37 cellular contexts compared by ENCODE assay signal in the genomic region with DNA sequence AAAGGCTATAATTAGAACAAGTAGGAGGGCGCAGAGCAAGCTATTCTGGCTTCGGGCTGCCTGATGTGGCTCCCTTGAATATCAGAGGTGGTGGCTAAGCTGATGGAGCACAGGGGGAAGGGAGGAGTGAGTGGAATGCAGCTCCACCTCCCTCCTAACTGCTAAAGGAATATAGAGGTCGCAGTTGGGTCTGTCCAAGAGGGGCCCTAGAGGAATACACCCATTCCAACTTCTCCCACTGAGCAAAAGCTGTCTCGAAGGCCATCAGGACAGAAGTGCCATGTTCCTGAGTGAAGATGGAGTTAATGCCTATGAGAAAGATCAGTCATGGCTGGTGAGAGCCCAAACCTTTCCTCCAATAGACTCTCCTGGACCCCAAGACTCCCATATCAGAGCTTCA. TPM values are rescaled to one million over a fixed set of nuclear protein-coding genes. Genes with fewer than 3 reads are reported as not detected.
"Had no signal": no experiment of that assay in that cellular context is flagged by ENCODE, and none has a peak within 500 bp of the region (broad histone marks: within the 10 kb centered on the region; RNA-seq: fewer than 3 reads in every experiment).

No MANE protein-coding gene starts in this region.

- H3K9me3 Mint-ChIP-seq: activated CD4-positive, alpha-beta T cell treated with anti-CD3 and anti-CD28 coated beads, Interleukin-2, amount 10 ng/mL, durations not matched to agents 24 days and 14 days; activated CD8-positive, alpha-beta T cell treated with anti-CD3 and anti-CD28 coated beads for 36 hours; activated naive CD4-positive, alpha-beta T cell treated with anti-CD3 and anti-CD28 coated beads for 36 hours; activated naive CD8-positive, alpha-beta T cell treated with anti-CD3 and anti-CD28 coated beads for 36 hours; activated T-cell treated with anti-CD3 and anti-CD28 coated beads, Interleukin-2, amount 50 U/mL, for 4 hours; activated T-helper 1 cell treated with anti-CD3 and anti-CD28 coated beads, Interleukin-12 subunit alpha, Interleukin-12 subunit beta, Interleukin-2, Interleukin-4 antibody, amounts not matched to agents 30 ng/mL and 10 ng/mL and 1 ng/mL, durations not matched to agents 14 hours and 24 hours and 36 hours; T-helper 1 cell treated with Interleukin-12 subunit alpha and Interleukin-12 subunit beta and Interleukin-4 antibody, amounts not matched to agents 30 μg/mL and 1 μg/mL, for 36 hours; T-helper 2 cell treated with Interferon-gamma antibody and Interleukin-4, amounts not matched to agents 5 μg/mL and 100 μg/mL, for 36 hours had no signal

- H3K4me1 ChIP-seq: adrenal gland, body of pancreas, breast epithelium had no signal

- H3K4me3 Mint-ChIP-seq: activated B cell treated with CpG ODN at 0.5 μM for 24 hours; activated CD4-positive, alpha-beta memory T cell treated with anti-CD3 and anti-CD28 coated beads for 36 hours; activated CD4-positive, alpha-beta T cell treated with anti-CD3 and anti-CD28 coated beads, Interleukin-2, amount 10 ng/mL, durations not matched to agents 24 days and 14 days; activated CD8-positive, alpha-beta T cell treated with anti-CD3 and anti-CD28 coated beads for 36 hours; activated naive CD4-positive, alpha-beta T cell treated with anti-CD3 and anti-CD28 coated beads for 36 hours; activated naive CD8-positive, alpha-beta T cell treated with anti-CD3 and anti-CD28 coated beads for 36 hours; activated T-cell treated with anti-CD3 and anti-CD28 coated beads, Interleukin-2, amount 50 U/mL, for 4 hours; activated T-cell treated with anti-CD3 and anti-CD28 coated beads, Interleukin-2, amount 50 U/mL, for 72 hours; activated T-helper 1 cell treated with anti-CD3 and anti-CD28 coated beads, Interleukin-12 subunit alpha, Interleukin-12 subunit beta, Interleukin-2, Interleukin-4 antibody, amounts not matched to agents 30 ng/mL and 10 ng/mL and 1 ng/mL, durations not matched to agents 14 hours and 24 hours and 36 hours; activated T-helper 17 cell treated with anti-CD3 and anti-CD28 coated beads, Interleukin-2, amount 50 U/mL, for 72 hours; T-helper 1 cell treated with Interleukin-12 subunit alpha and Interleukin-12 subunit beta and Interleukin-4 antibody, amounts not matched to agents 30 μg/mL and 1 μg/mL, for 36 hours; T-helper 2 cell treated with Interferon-gamma antibody and Interleukin-4, amounts not matched to agents 5 μg/mL and 100 μg/mL, for 36 hours had no signal

- H3K27ac ChIP-seq: adrenal gland, body of pancreas, brain microvascular endothelial cell, breast epithelium, VCaP had no signal

- H3K27ac Mint-ChIP-seq: activated B cell treated with CpG ODN at 0.5 μM for 24 hours; activated CD4-positive, alpha-beta memory T cell treated with anti-CD3 and anti-CD28 coated beads for 36 hours; activated CD4-positive, alpha-beta T cell treated with anti-CD3 and anti-CD28 coated beads, Interleukin-2, amount 10 ng/mL, durations not matched to agents 24 days and 14 days; activated CD8-positive, alpha-beta T cell treated with anti-CD3 and anti-CD28 coated beads for 36 hours; activated naive CD4-positive, alpha-beta T cell treated with anti-CD3 and anti-CD28 coated beads for 36 hours; activated naive CD4-positive, alpha-beta T cell treated with anti-CD3 and anti-CD28 coated beads, Interleukin-2, amount 50 U/mL, for 72 hours; activated naive CD8-positive, alpha-beta T cell treated with anti-CD3 and anti-CD28 coated beads for 36 hours; activated T-cell treated with anti-CD3 and anti-CD28 coated beads, Interleukin-2, amount 50 U/mL, for 72 hours; activated T-helper 1 cell treated with anti-CD3 and anti-CD28 coated beads, Interleukin-12 subunit alpha, Interleukin-12 subunit beta, Interleukin-2, Interleukin-4 antibody, amounts not matched to agents 30 ng/mL and 10 ng/mL and 1 ng/mL, durations not matched to agents 14 hours and 24 hours and 36 hours; activated T-helper 17 cell treated with anti-CD3 and anti-CD28 coated beads, Interleukin-2, amount 50 U/mL, for 72 hours; T-helper 1 cell treated with Interleukin-12 subunit alpha and Interleukin-12 subunit beta and Interleukin-4 antibody, amounts not matched to agents 30 μg/mL and 1 μg/mL, for 36 hours; T-helper 2 cell treated with Interferon-gamma antibody and Interleukin-4, amounts not matched to agents 5 μg/mL and 100 μg/mL, for 36 hours had no signal

- H3K27me3 Mint-ChIP-seq: activated CD4-positive, alpha-beta memory T cell treated with anti-CD3 and anti-CD28 coated beads for 36 hours; activated CD4-positive, alpha-beta T cell treated with anti-CD3 and anti-CD28 coated beads, Interleukin-2, amount 10 ng/mL, durations not matched to agents 24 days and 14 days; activated CD8-positive, alpha-beta T cell treated with anti-CD3 and anti-CD28 coated beads for 36 hours; activated naive CD8-positive, alpha-beta T cell treated with anti-CD3 and anti-CD28 coated beads for 36 hours had no signal

- H3K27me3 ChIP-seq: adrenal gland, body of pancreas, brain microvascular endothelial cell, breast epithelium had no signal

- ATAC-seq: activated CD8-positive, alpha-beta T cell treated with anti-CD3 and anti-CD28 coated beads for 36 hours; activated naive CD4-positive, alpha-beta T cell treated with anti-CD3 and anti-CD28 coated beads, Interleukin-2, amount 50 U/mL, for 72 hours; activated T-cell treated with anti-CD3 and anti-CD28 coated beads, Interleukin-2, amount 50 U/mL, for 4 hours; activated T-cell treated with anti-CD3 and anti-CD28 coated beads, Interleukin-2, amount 50 U/mL, for 72 hours; activated T-helper 17 cell treated with anti-CD3 and anti-CD28 coated beads, Interleukin-2, amount 50 U/mL, for 72 hours; body of pancreas had no signal

- H3K4me1 Mint-ChIP-seq: activated B cell treated with CpG ODN at 0.5 μM for 24 hours; activated CD4-positive, alpha-beta T cell treated with anti-CD3 and anti-CD28 coated beads, Interleukin-2, amount 10 ng/mL, durations not matched to agents 24 days and 14 days; activated naive CD8-positive, alpha-beta T cell treated with anti-CD3 and anti-CD28 coated beads for 36 hours had no signal

- DNase-seq: activated B cell treated with CpG ODN at 0.5 μM for 24 hours; activated CD4-positive, alpha-beta memory T cell treated with anti-CD3 and anti-CD28 coated beads for 36 hours; activated CD4-positive, alpha-beta T cell treated with anti-CD3 and anti-CD28 coated beads for 4 hours; activated CD4-positive, alpha-beta T cell treated with anti-CD3 and anti-CD28 coated beads, Interleukin-2, amount 50 U/mL, for 1 hour; activated CD4-positive, alpha-beta T cell treated with anti-CD3 and anti-CD28 coated beads, Interleukin-2, amount 50 U/mL, for 4 hours; activated CD4-positive, CD25-positive, alpha-beta regulatory T cell treated with anti-CD3 and anti-CD28 coated beads, Interleukin-2, amount 50 U/mL, for 72 hours; activated CD8-positive, alpha-beta memory T cell treated with anti-CD3 and anti-CD28 coated beads, Interleukin-2, amount 50 U/mL, for 4 hours; activated CD8-positive, alpha-beta T cell treated with anti-CD3 and anti-CD28 coated beads for 36 hours; activated effector memory CD4-positive, alpha-beta T cell treated with anti-CD3 and anti-CD28 coated beads, Interleukin-2, amount 50 U/mL, for 16 hours; activated gamma-delta T cell treated with Interleukin-2 at 50 U/mL for 16 hours; activated naive CD4-positive, alpha-beta T cell; activated naive CD4-positive, alpha-beta T cell treated with anti-CD3 and anti-CD28 coated beads for 36 hours; activated naive CD4-positive, alpha-beta T cell treated with anti-CD3 and anti-CD28 coated beads, Interleukin-2, amount 50 U/mL, for 16 hours; activated naive CD8-positive, alpha-beta T cell treated with anti-CD3 and anti-CD28 coated beads for 36 hours; activated T-cell treated with anti-CD3 and anti-CD28 coated beads for 4 hours; activated T-cell treated with anti-CD3 and anti-CD28 coated beads, Interleukin-2, amount 50 U/mL, for 1 hour; activated T-cell treated with anti-CD3 and anti-CD28 coated beads, Interleukin-2, amount 50 U/mL, for 4 hours; activated T-cell treated with anti-CD3 and anti-CD28 coated beads, Interleukin-2, amount 50 U/mL, for 72 hours; adrenal gland; amniotic stem cell; aorta; body of pancreas; brain microvascular endothelial cell; central memory CD4-positive, alpha-beta T cell; T-helper 1 cell; T-helper 2 cell; T-helper 9 cell had no signal

- H3K4me3 ChIP-seq: adrenal gland, body of pancreas, breast epithelium had no signal

- H3K36me3 Mint-ChIP-seq: activated CD4-positive, alpha-beta memory T cell treated with anti-CD3 and anti-CD28 coated beads for 36 hours; activated naive CD8-positive, alpha-beta T cell treated with anti-CD3 and anti-CD28 coated beads for 36 hours had no signal

- H3K36me3 ChIP-seq: adrenal gland, brain microvascular endothelial cell, breast epithelium had no signal

RNA-seq across cellular contexts. Expression of gene MARCO, which starts 32.8 kb away (rescaled TPM):
- total RNA-seq: activated B cell treated with CpG ODN at 0.5 μM for 24 hours; activated CD4-positive, alpha-beta memory T cell treated with anti-CD3 and anti-CD28 coated beads for 36 hours; activated CD4-positive, alpha-beta T cell treated with anti-CD3 and anti-CD28 coated beads, Interleukin-2, amount 10 ng/mL, durations not matched to agents 24 days and 14 days; activated CD8-positive, alpha-beta memory T cell treated with anti-CD3 and anti-CD28 coated beads for 36 hours; activated CD8-positive, alpha-beta T cell treated with anti-CD3 and anti-CD28 coated beads for 36 hours; activated naive CD4-positive, alpha-beta T cell treated with anti-CD3 and anti-CD28 coated beads for 36 hours; activated naive CD4-positive, alpha-beta T cell treated with anti-CD3 and anti-CD28 coated beads, Interleukin-2, amount 50 U/mL, for 72 hours; activated naive CD8-positive, alpha-beta T cell treated with anti-CD3 and anti-CD28 coated beads for 36 hours; activated T-cell treated with anti-CD3 and anti-CD28 coated beads, Interleukin-2, amount 50 U/mL, for 72 hours; activated T-helper 1 cell treated with anti-CD3 and anti-CD28 coated beads, Interleukin-12 subunit alpha, Interleukin-12 subunit beta, Interleukin-2, Interleukin-4 antibody, amounts not matched to agents 30 ng/mL and 10 ng/mL and 1 ng/mL, durations not matched to agents 14 hours and 24 hours and 36 hours; activated T-helper 17 cell treated with anti-CD3 and anti-CD28 coated beads, Interleukin-2, amount 50 U/mL, for 72 hours; astrocyte had no signal
